In genomic region chr2:32572737-32573136, GRCh38 we compare ENCODE assay signal across 20 cellular contexts. TPM values are rescaled to one million over a fixed set of nuclear protein-coding genes. Genes with fewer than 3 reads are reported as not detected.
DNase-seq lines count a peak whose midpoint lies in the region; ATAC-seq and TF ChIP-seq lines count a peak whose summit lies in the region.
"Had no signal": no experiment of that assay in that cellular context is flagged by ENCODE, and none has a peak within 500 bp of the region (broad histone marks: within the 10 kb centered on the region; RNA-seq: fewer than 3 reads in every experiment).

No MANE protein-coding gene starts in this region.

- H3K36me3 ChIP-seq in right atrium auricular region (peaks cover 14% of the 10 kb centered on the region), tibial nerve (peaks cover 0 to 37% (median 0%) of the 10 kb centered on the region in 3 donors)
- H3K36me3 ChIP-seq: uterus had no signal

- H3K9me3 ChIP-seq in right atrium auricular region (no peaks in the 10 kb centered on the region), tibial nerve (no peaks in the 10 kb centered on the region)
- H3K9me3 ChIP-seq: uterus had no signal

- H3K27ac Mint-ChIP-seq in activated naive CD4-positive, alpha-beta T cell treated with anti-CD3 and anti-CD28 coated beads, Interleukin-2, amount 50 U/mL, for 24 hours = peak overlapping the region; percentile 12
- H3K27ac Mint-ChIP-seq: mesothelial cell of epicardium had no signal

- TF ChIP-seq CTCF in right atrium auricular region (IDR thresholded peaks at IDR 0.05) = no peak
- TF ChIP-seq CTCF in tibial nerve (IDR thresholded peaks at IDR 0.05) = no peak

- TF ChIP-seq POLR2A in tibial nerve (IDR thresholded peaks at IDR 0.05) = no peak

- H3K27me3 Mint-ChIP-seq in activated naive CD4-positive, alpha-beta T cell treated with anti-CD3 and anti-CD28 coated beads, Interleukin-2, amount 50 U/mL, for 24 hours = no peaks in the 10 kb centered on the region

- no peak for DNase-seq in activated naive CD4-positive, alpha-beta T cell treated with anti-CD3 and anti-CD28 coated beads, Interleukin-2, amount 50 U/mL, for 16 hours
- DNase-seq in M059J (ENCODE audit: low read depth) (peak; percentile 14), amniotic epithelial cell (ENCODE audit: low read depth) (peak; percentile 23), right atrium auricular region (ENCODE audit: low spot score) (no peak), tibial nerve (ENCODE audit: low spot score in 2 of 2) (no peak), midbrain (lab: John Stamatoyannopoulos, UW) (no peak)
- DNase-seq: activated T-cell treated with anti-CD3 and anti-CD28 coated beads, Interleukin-2, amount 50 U/mL, for 4 hours; aorta; hypothalamus; NCI-H2081 treated with DMSO at 0.1 percent for 48 hours; NCI-H524 treated with DMSO at 0.1 percent for 48 hours; occipital lobe; right cardiac atrium; SHP77; stimulated activated CD4-positive, alpha-beta T cell treated with anti-CD3 and anti-CD28 coated beads, Interleukin-15, amount 100 ng/mL, for 24 hours; uterus had no signal

- TF ChIP-seq EP300 in tibial nerve (IDR thresholded peaks at IDR 0.05) = no peak

- peaks cover 33% of the 10 kb centered on the region for H3K4me1 Mint-ChIP-seq in activated naive CD4-positive, alpha-beta T cell treated with anti-CD3 and anti-CD28 coated beads, Interleukin-2, amount 50 U/mL, for 24 hours

- no peak overlapping the region for H3K4me3 Mint-ChIP-seq in activated naive CD4-positive, alpha-beta T cell treated with anti-CD3 and anti-CD28 coated beads, Interleukin-2, amount 50 U/mL, for 24 hours
- H3K4me3 Mint-ChIP-seq: activated T-cell treated with anti-CD3 and anti-CD28 coated beads, Interleukin-2, amount 50 U/mL, for 4 hours; mesothelial cell of epicardium had no signal

- H3K4me1 ChIP-seq in right atrium auricular region = no peaks in the 10 kb centered on the region
- no peaks in the 10 kb centered on the region for H3K4me1 ChIP-seq in tibial nerve
- H3K4me1 ChIP-seq: uterus had no signal

- H3K27me3 ChIP-seq in right atrium auricular region (no peaks in the 10 kb centered on the region), tibial nerve (no peaks in the 10 kb centered on the region)
- H3K27me3 ChIP-seq: uterus had no signal

- H3K36me3 Mint-ChIP-seq in activated naive CD4-positive, alpha-beta T cell treated with anti-CD3 and anti-CD28 coated beads, Interleukin-2, amount 50 U/mL, for 24 hours = peaks cover 13% of the 10 kb centered on the region

- ATAC-seq in HG02588 (IDR thresholded peaks at IDR 0.05; ENCODE audit: unreplicated experiment) = no peak
- ATAC-seq: activated T-cell treated with anti-CD3 and anti-CD28 coated beads, Interleukin-2, amount 50 U/mL, for 4 hours; GM12878; right cardiac atrium had no signal

- no peaks in the 10 kb centered on the region for H3K9me3 Mint-ChIP-seq in activated naive CD4-positive, alpha-beta T cell treated with anti-CD3 and anti-CD28 coated beads, Interleukin-2, amount 50 U/mL, for 24 hours
- H3K9me3 Mint-ChIP-seq: activated T-cell treated with anti-CD3 and anti-CD28 coated beads, Interleukin-2, amount 50 U/mL, for 4 hours; mesothelial cell of epicardium had no signal

- no peak overlapping the region for H3K4me3 ChIP-seq in right atrium auricular region
- H3K4me3 ChIP-seq in tibial nerve = no peak overlapping the region
- H3K4me3 ChIP-seq: GM12878, uterus had no signal

- no peak overlapping the region for H3K27ac ChIP-seq in right atrium auricular region
- no peak overlapping the region for H3K27ac ChIP-seq in tibial nerve
- H3K27ac ChIP-seq: uterus had no signal

- 95 to 97% methylated on average over 2 of the region's 2 CpGs for WGBS in tibial nerve, 2 donors

RNA-seq across cellular contexts. Expression of gene TTC27, which starts 55.1 kb away (rescaled TPM):
- 13.8 and 17.0 TPM in 2 replicates for total RNA-seq in M059J (2014; rRNA removed; shearing (Covaris generic))
- total RNA-seq in right atrium auricular region (1 to 10 TPM; 5.9 to 6.0 TPM), tibial nerve (10 to 100 TPM; 22.5 to 25.8 (median 24.3) TPM)

Comparison
In these comparisons a context has a peak if more than half of its experiments do, and no peak if none do; other contexts are left out.
1. DNase-seq: peak in M059J (single experiment) and amniotic epithelial cell (single experiment); none in activated naive CD4-positive, alpha-beta T cell treated with anti-CD3 and anti-CD28 coated beads, Interleukin-2, amount 50 U/mL, for 16 hours (single experiment), right atrium auricular region (single experiment), tibial nerve (0 of 2) and midbrain (single experiment).